Comparison of ENCODE assay signal across 34 cellular contexts in genomic region chrX:47447607-47448006, GRCh38.
"Had no signal": no experiment of that assay in that cellular context is flagged by ENCODE, and none has a peak within 500 bp of the region (broad histone marks: within the 10 kb centered on the region; RNA-seq: fewer than 3 reads in every experiment).

No MANE protein-coding gene starts in this region.

- H3K27ac Mint-ChIP-seq: activated CD4-positive, alpha-beta memory T cell treated with anti-CD3 and anti-CD28 coated beads for 36 hours; activated CD4-positive, alpha-beta T cell treated with anti-CD3 and anti-CD28 coated beads for 36 hours; activated CD4-positive, alpha-beta T cell treated with anti-CD3 and anti-CD28 coated beads, Interleukin-2, amount 10 ng/mL, durations not matched to agents 24 days and 14 days; activated CD8-positive, alpha-beta memory T cell treated with anti-CD3 and anti-CD28 coated beads, Interleukin-2, amount 10 ng/mL, durations not matched to agents 7 days and 5 days; activated CD8-positive, alpha-beta T cell treated with anti-CD3 and anti-CD28 coated beads, Interleukin-2, amount 10 ng/mL, durations not matched to agents 7 days and 5 days; activated naive CD4-positive, alpha-beta T cell treated with anti-CD3 and anti-CD28 coated beads for 36 hours; activated naive CD4-positive, alpha-beta T cell treated with anti-CD3 and anti-CD28 coated beads, Interleukin-2, amount 50 U/mL, for 24 hours; activated naive CD8-positive, alpha-beta T cell treated with anti-CD3 and anti-CD28 coated beads for 36 hours; activated naive CD8-positive, alpha-beta T cell treated with anti-CD3 and anti-CD28 coated beads, Interleukin-2, amount 50 U/mL, for 24 hours; activated T-helper 1 cell treated with anti-CD3 and anti-CD28 coated beads, Interleukin-12 subunit alpha, Interleukin-12 subunit beta, Interleukin-2, Interleukin-4 antibody, amounts not matched to agents 30 ng/mL and 10 ng/mL and 1 ng/mL, durations not matched to agents 14 hours and 24 hours and 36 hours; activated T-helper 2 cell treated with anti-CD3 and anti-CD28 coated beads, Interferon-gamma antibody, Interleukin-2, Interleukin-4, amounts not matched to agents 10 μg/mL and 5 μg/mL and 100 μg/mL, durations not matched to agents 14 hours and 24 hours and 36 hours; effector memory CD8-positive, alpha-beta T cell; T-helper 17 cell; T-helper 2 cell treated with Interferon-gamma antibody and Interleukin-4, amounts not matched to agents 5 μg/mL and 100 μg/mL, for 36 hours had no signal

- H3K4me1 Mint-ChIP-seq: activated CD4-positive, alpha-beta T cell treated with anti-CD3 and anti-CD28 coated beads for 36 hours; activated CD4-positive, alpha-beta T cell treated with anti-CD3 and anti-CD28 coated beads, Interleukin-2, amount 10 ng/mL, durations not matched to agents 24 days and 14 days; activated CD8-positive, alpha-beta memory T cell treated with anti-CD3 and anti-CD28 coated beads, Interleukin-2, amount 10 ng/mL, durations not matched to agents 7 days and 5 days; activated naive CD4-positive, alpha-beta T cell treated with anti-CD3 and anti-CD28 coated beads, Interleukin-2, amount 50 U/mL, for 24 hours; activated naive CD8-positive, alpha-beta T cell treated with anti-CD3 and anti-CD28 coated beads for 36 hours; activated naive CD8-positive, alpha-beta T cell treated with anti-CD3 and anti-CD28 coated beads, Interleukin-2, amount 50 U/mL, for 24 hours; T-helper 17 cell had no signal

- H3K27ac ChIP-seq: ascending aorta, brain microvascular endothelial cell, esophagus muscularis mucosa, foreskin keratinocyte, gastrocnemius medialis, heart right ventricle had no signal

- DNase-seq: activated CD4-positive, alpha-beta memory T cell treated with anti-CD3 and anti-CD28 coated beads for 36 hours; activated CD4-positive, alpha-beta T cell treated with anti-CD3 and anti-CD28 coated beads for 36 hours; activated CD4-positive, alpha-beta T cell treated with anti-CD3 and anti-CD28 coated beads, Interleukin-2, amount 10 ng/mL, durations not matched to agents 24 days and 14 days; activated CD4-positive, CD25-positive, alpha-beta regulatory T cell; activated CD4-positive, CD25-positive, alpha-beta regulatory T cell treated with anti-CD3 and anti-CD28 coated beads, Interleukin-2, amount 50 U/mL, for 72 hours; activated CD8-positive, alpha-beta memory T cell treated with anti-CD3 and anti-CD28 coated beads, Interleukin-2, amount 10 ng/mL, durations not matched to agents 7 days and 5 days; activated CD8-positive, alpha-beta memory T cell treated with anti-CD3 and anti-CD28 coated beads, Interleukin-2, amount 50 U/mL, for 4 hours; activated CD8-positive, alpha-beta T cell treated with anti-CD3 and anti-CD28 coated beads, Interleukin-2, amount 10 ng/mL, durations not matched to agents 7 days and 5 days; activated effector memory CD4-positive, alpha-beta T cell treated with anti-CD3 and anti-CD28 coated beads, Interleukin-2, amount 50 U/mL, for 16 hours; activated naive CD4-positive, alpha-beta T cell treated with anti-CD3 and anti-CD28 coated beads for 36 hours; activated naive CD8-positive, alpha-beta T cell treated with anti-CD3 and anti-CD28 coated beads for 36 hours; activated naive CD8-positive, alpha-beta T cell treated with anti-CD3 and anti-CD28 coated beads, Interleukin-2, amount 50 U/mL, for 24 hours; activated T-cell treated with anti-CD3 and anti-CD28 coated beads, Interleukin-2, amount 50 U/mL, for 1 hour; activated T-cell treated with anti-CD3 and anti-CD28 coated beads, Interleukin-2, amount 50 U/mL, for 48 hours; brain microvascular endothelial cell; caudate nucleus; cortex of kidney; dermis blood vessel endothelial cell; effector CD4-positive, alpha-beta T cell; effector memory CD8-positive, alpha-beta T cell; erythroblast; gastrocnemius medialis; heart right ventricle; T-helper 1 cell; T-helper 17 cell; T1000 had no signal

- H3K4me1 ChIP-seq: ascending aorta, esophagus muscularis mucosa, foreskin keratinocyte, gastrocnemius medialis, heart right ventricle had no signal

- H3K27me3 Mint-ChIP-seq: activated CD4-positive, alpha-beta memory T cell treated with anti-CD3 and anti-CD28 coated beads for 36 hours; activated CD4-positive, alpha-beta T cell treated with anti-CD3 and anti-CD28 coated beads for 36 hours; activated CD4-positive, alpha-beta T cell treated with anti-CD3 and anti-CD28 coated beads, Interleukin-2, amount 10 ng/mL, durations not matched to agents 24 days and 14 days; activated CD8-positive, alpha-beta memory T cell treated with anti-CD3 and anti-CD28 coated beads, Interleukin-2, amount 10 ng/mL, durations not matched to agents 7 days and 5 days; activated naive CD4-positive, alpha-beta T cell treated with anti-CD3 and anti-CD28 coated beads, Interleukin-2, amount 50 U/mL, for 24 hours; activated naive CD8-positive, alpha-beta T cell treated with anti-CD3 and anti-CD28 coated beads for 36 hours; activated naive CD8-positive, alpha-beta T cell treated with anti-CD3 and anti-CD28 coated beads, Interleukin-2, amount 50 U/mL, for 24 hours; effector memory CD8-positive, alpha-beta T cell; T-helper 17 cell had no signal

- ATAC-seq: activated CD4-positive, alpha-beta T cell treated with anti-CD3 and anti-CD28 coated beads for 36 hours; activated CD8-positive, alpha-beta memory T cell treated with anti-CD3 and anti-CD28 coated beads, Interleukin-2, amount 10 ng/mL, durations not matched to agents 7 days and 5 days; activated CD8-positive, alpha-beta T cell treated with anti-CD3 and anti-CD28 coated beads, Interleukin-2, amount 10 ng/mL, durations not matched to agents 7 days and 5 days; activated naive CD8-positive, alpha-beta T cell treated with anti-CD3 and anti-CD28 coated beads, Interleukin-2, amount 50 U/mL, for 24 hours; effector memory CD8-positive, alpha-beta T cell; foreskin keratinocyte; gastrocnemius medialis; heart right ventricle; T-helper 17 cell had no signal

- FAIRE-seq: colon had no signal

- H3K4me3 ChIP-seq: ascending aorta, esophagus muscularis mucosa, gastrocnemius medialis, heart right ventricle had no signal

- H3K27me3 ChIP-seq: ascending aorta, brain microvascular endothelial cell, foreskin keratinocyte, heart right ventricle had no signal

- H3K4me3 Mint-ChIP-seq: activated CD4-positive, alpha-beta memory T cell treated with anti-CD3 and anti-CD28 coated beads for 36 hours; activated CD4-positive, alpha-beta T cell treated with anti-CD3 and anti-CD28 coated beads for 36 hours; activated CD4-positive, alpha-beta T cell treated with anti-CD3 and anti-CD28 coated beads, Interleukin-2, amount 10 ng/mL, durations not matched to agents 24 days and 14 days; activated CD8-positive, alpha-beta memory T cell treated with anti-CD3 and anti-CD28 coated beads, Interleukin-2, amount 10 ng/mL, durations not matched to agents 7 days and 5 days; activated CD8-positive, alpha-beta T cell treated with anti-CD3 and anti-CD28 coated beads, Interleukin-2, amount 10 ng/mL, durations not matched to agents 7 days and 5 days; activated naive CD4-positive, alpha-beta T cell treated with anti-CD3 and anti-CD28 coated beads for 36 hours; activated naive CD4-positive, alpha-beta T cell treated with anti-CD3 and anti-CD28 coated beads, Interleukin-2, amount 50 U/mL, for 24 hours; activated naive CD8-positive, alpha-beta T cell treated with anti-CD3 and anti-CD28 coated beads for 36 hours; activated naive CD8-positive, alpha-beta T cell treated with anti-CD3 and anti-CD28 coated beads, Interleukin-2, amount 50 U/mL, for 24 hours; activated T-helper 1 cell treated with anti-CD3 and anti-CD28 coated beads, Interleukin-12 subunit alpha, Interleukin-12 subunit beta, Interleukin-2, Interleukin-4 antibody, amounts not matched to agents 30 ng/mL and 10 ng/mL and 1 ng/mL, durations not matched to agents 14 hours and 24 hours and 36 hours; effector memory CD8-positive, alpha-beta T cell; T-helper 17 cell; T-helper 2 cell treated with Interferon-gamma antibody and Interleukin-4, amounts not matched to agents 5 μg/mL and 100 μg/mL, for 36 hours had no signal
